In genomic region chr12:71687172-71687571, GRCh38 we compare ENCODE assay signal across 8 cellular contexts. TPM values are rescaled to one million over a fixed set of nuclear protein-coding genes. Genes with fewer than 3 reads are reported as not detected.
A peak's percentile ranks its signal among the peaks of the same experiment; 100 is the strongest.
DNase-seq lines count a peak whose midpoint lies in the region; ATAC-seq and TF ChIP-seq lines count a peak whose summit lies in the region.
"Not testable (repeated sequence)": the region's sequence is repeated elsewhere in the genome, so short reads cannot be mapped to it uniquely, and the experiment has no call there.

No MANE protein-coding gene starts in this region.

- H3K4me1 Mint-ChIP-seq in activated naive CD4-positive, alpha-beta T cell treated with anti-CD3 and anti-CD28 coated beads, Interleukin-2, amount 10 ng/mL, durations not matched to agents 7 days and 5 days: peaks cover 48% of the 10 kb centered on the region
- H3K4me1 Mint-ChIP-seq in effector memory CD8-positive, alpha-beta T cell (ENCODE audit: low read depth in 2 of 2): peaks cover 5 to 16% of the 10 kb centered on the region in 2 donors
- peaks cover 22 to 33% of the 10 kb centered on the region in 2 donors for H3K4me1 Mint-ChIP-seq in natural killer cell
- H3K4me1 Mint-ChIP-seq in stimulated activated naive B cell treated with anti-CD40 and anti-IgM and Interleukin-4, amounts not matched to agents 10 μg/mL and 1 μg/mL and 100 μg/mL, for 72 hours: peaks cover 16 to 30% of the 10 kb centered on the region in 2 donors

- H3K36me3 Mint-ChIP-seq in activated naive CD4-positive, alpha-beta T cell treated with anti-CD3 and anti-CD28 coated beads, Interleukin-2, amount 10 ng/mL, durations not matched to agents 7 days and 5 days; natural killer cell; stimulated activated naive B cell treated with anti-CD40 and anti-IgM and Interleukin-4, amounts not matched to agents 10 μg/mL and 1 μg/mL and 100 μg/mL, for 72 hours: not testable (repeated sequence)
- H3K36me3 Mint-ChIP-seq in effector memory CD8-positive, alpha-beta T cell (ENCODE audit: insufficient read depth): peaks cover 13% of the 10 kb centered on the region

- not testable (repeated sequence) for H3K36me3 ChIP-seq in HAP-1 (replicated peaks); hepatocyte (replicated peaks; ENCODE audit: insufficient read depth, low read depth)

- DNase-seq in AG04450 (ENCODE audit: low read depth, low spot score); HAP-1 (ENCODE audit: low spot score in 2 of 2); RWPE1 (ENCODE audit: low spot score); activated naive CD4-positive, alpha-beta T cell treated with anti-CD3 and anti-CD28 coated beads, Interleukin-2, amount 10 ng/mL, durations not matched to agents 7 days and 5 days; effector memory CD8-positive, alpha-beta T cell; hepatocyte (ENCODE audit: low spot score); natural killer cell; stimulated activated naive B cell treated with anti-CD40 and anti-IgM and Interleukin-4, amounts not matched to agents 10 μg/mL and 1 μg/mL and 100 μg/mL, for 72 hours: not testable (repeated sequence)

- ATAC-seq in effector memory CD8-positive, alpha-beta T cell (replicated peaks); natural killer cell; stimulated activated naive B cell treated with anti-CD40 and anti-IgM and Interleukin-4, amounts not matched to agents 10 μg/mL and 1 μg/mL and 100 μg/mL, for 72 hours (replicated peaks): not testable (repeated sequence)

- H3K9me3 Mint-ChIP-seq in activated naive CD4-positive, alpha-beta T cell treated with anti-CD3 and anti-CD28 coated beads, Interleukin-2, amount 10 ng/mL, durations not matched to agents 7 days and 5 days; effector memory CD8-positive, alpha-beta T cell; natural killer cell; stimulated activated naive B cell treated with anti-CD40 and anti-IgM and Interleukin-4, amounts not matched to agents 10 μg/mL and 1 μg/mL and 100 μg/mL, for 72 hours: not testable (repeated sequence)

- intact Hi-C loops in natural killer cell (cut with micrococcal nuclease): loop anchor here (2.0 kb wide), 1 partner anchor 68 kb away; the partner anchor contains the start of gene RAB21

- POLR2A ChIA-PET in AG04450 (lab: Yijun Ruan, JAX): interaction anchor here (0.7 kb wide), 1 partner anchor 23 kb away, joined by 3 read pairs; the partner anchor contains the start of genes THAP2 and ZFC3H1
- POLR2A ChIA-PET in RWPE1 (lab: Yijun Ruan, JAX; ENCODE audit: low non-redundant PET): interaction anchor here (1.9 to 2.6 kb wide), 2 partner anchors 23 to 67 kb away, joined by 7 to 19 read pairs; partner anchors contain the start of genes RAB21, THAP2 and ZFC3H1

- not testable (repeated sequence) for H3K9me2 ChIP-seq in hepatocyte (replicated peaks; ENCODE audit: insufficient read depth)

- WGBS in hepatocyte (ENCODE audit: low lambda C conversion rate, missing lambda C conversion rate): 84% methylated on average over 11 of the region's 11 CpGs

- TF ChIP-seq CTCF in AG04450 (IDR thresholded peaks at IDR 0.05; ENCODE audit: low read depth, low read length); RWPE1 (conservative IDR thresholded peaks at IDR 0.05; ENCODE audit: low read depth); hepatocyte (IDR thresholded peaks at IDR 0.05; ENCODE audit: poor library complexity); natural killer cell (IDR thresholded peaks at IDR 0.05): not testable (repeated sequence)

- H3K4me3 ChIP-seq in AG04450 (ENCODE audit: low read depth, low read length): peak overlapping the region; percentile 84
- peak overlapping the region; percentile 53 for H3K4me3 ChIP-seq in HAP-1
- H3K4me3 ChIP-seq in hepatocyte: peak overlapping the region; percentile 50

- H3K4me1 ChIP-seq in HAP-1: peaks cover 11% of the 10 kb centered on the region; the same call in 1 of the 2 replicates
- peaks cover 14% of the 10 kb centered on the region for H3K4me1 ChIP-seq in hepatocyte (ENCODE audit: insufficient read depth)

- H3K27ac Mint-ChIP-seq in activated naive CD4-positive, alpha-beta T cell treated with anti-CD3 and anti-CD28 coated beads, Interleukin-2, amount 10 ng/mL, durations not matched to agents 7 days and 5 days: peak overlapping the region; percentile 36
- peak overlapping the region in 1 of 2 donors; percentile 95 for H3K27ac Mint-ChIP-seq in effector memory CD8-positive, alpha-beta T cell
- H3K27ac Mint-ChIP-seq in natural killer cell: peak overlapping the region; percentile 94 to 96
- peak overlapping the region; percentile 71 for H3K27ac Mint-ChIP-seq in stimulated activated naive B cell treated with anti-CD40 and anti-IgM and Interleukin-4, amounts not matched to agents 10 μg/mL and 1 μg/mL and 100 μg/mL, for 72 hours

- not testable (repeated sequence) for H3K9me3 ChIP-seq in AG04450 (ENCODE audit: control insufficient read depth, insufficient read depth, low read length); HAP-1; hepatocyte (ENCODE audit: low read depth)

- in situ Hi-C loops in HAP-1 (cut with MboI; ENCODE audit: low sequenced_read_pairs): not testable (repeated sequence)

- not testable (repeated sequence) for H3K27me3 ChIP-seq in AG04450 (ENCODE audit: control insufficient read depth, insufficient read depth, low read length); HAP-1 (ENCODE audit: low read depth); hepatocyte

- not testable (repeated sequence) for H4K20me1 ChIP-seq in hepatocyte (ENCODE audit: insufficient read depth, poor library complexity, severe bottlenecking)

- H3K27ac ChIP-seq in AG04450 (ENCODE audit: low read depth, low read length): not testable (repeated sequence)
- peak overlapping the region; percentile 52 for H3K27ac ChIP-seq in RWPE1
- H3K27ac ChIP-seq in hepatocyte: peak overlapping the region; percentile 82

- H3K27me3 Mint-ChIP-seq in activated naive CD4-positive, alpha-beta T cell treated with anti-CD3 and anti-CD28 coated beads, Interleukin-2, amount 10 ng/mL, durations not matched to agents 7 days and 5 days; effector memory CD8-positive, alpha-beta T cell; natural killer cell (ENCODE audit: low read depth in 2 of 2); stimulated activated naive B cell treated with anti-CD40 and anti-IgM and Interleukin-4, amounts not matched to agents 10 μg/mL and 1 μg/mL and 100 μg/mL, for 72 hours: not testable (repeated sequence)

- peaks cover 22% of the 10 kb centered on the region for H3K79me2 ChIP-seq in hepatocyte

- peak overlapping the region; percentile 83 for H2AFZ ChIP-seq in hepatocyte

- H3K4me2 ChIP-seq in hepatocyte: peak overlapping the region; percentile 85

- H3K4me3 Mint-ChIP-seq in activated naive CD4-positive, alpha-beta T cell treated with anti-CD3 and anti-CD28 coated beads, Interleukin-2, amount 10 ng/mL, durations not matched to agents 7 days and 5 days: peak overlapping the region; percentile 53
- H3K4me3 Mint-ChIP-seq in effector memory CD8-positive, alpha-beta T cell: peak overlapping the region; percentile 93 to 95
- peak overlapping the region; percentile 38 for H3K4me3 Mint-ChIP-seq in natural killer cell
- H3K4me3 Mint-ChIP-seq in stimulated activated naive B cell treated with anti-CD40 and anti-IgM and Interleukin-4, amounts not matched to agents 10 μg/mL and 1 μg/mL and 100 μg/mL, for 72 hours: peak overlapping the region; percentile 84 to 87

- CTCF ChIA-PET in AG04450 (lab: Charles Lee) (interaction anchor here (1.3 to 3.8 kb wide), 5 partner anchors 19 to 67 kb away, joined by 3 to 26 read pairs (median 5); partner anchors contain the start of genes RAB21, THAP2 and ZFC3H1), RWPE1 (lab: Yijun Ruan, JAX) (interaction anchor here (0.6 to 2.9 kb wide), 3 partner anchors 22 to 65 kb away, joined by 3 to 21 read pairs (median 6); no protein-coding TSS in a partner anchor)
- CTCF ChIA-PET in activated naive CD4-positive, alpha-beta T cell treated with anti-CD3 and anti-CD28 coated beads, Interleukin-2, amount 10 ng/mL, durations not matched to agents 7 days and 5 days (lab: Charles Lee): interaction anchor here (0.7 to 5.4 kb wide), 5 partner anchors 10 to 60 kb away, joined by 3 to 27 read pairs (median 5); partner anchors contain the start of genes THAP2 and ZFC3H1

RNA-seq across cellular contexts. Expression of gene TMEM19, which starts 1.3 kb away (rescaled TPM):
- polyA plus RNA-seq in AG04450 (2011; rRNA removed) (18.8 and 23.3 TPM in 2 replicates), hepatocyte (19.4 and 24.1 TPM in 2 replicates)
- 19.4 and 30.7 TPM in 2 replicates for polyA minus RNA-seq in AG04450 (2011; rRNA and poly(A)+ RNA removed)
- total RNA-seq in hepatocyte (24.8 and 28.2 TPM in 2 replicates), natural killer cell (10 to 100 TPM; 13.8 to 24.6 (median 18.9) TPM)

RNA-seq across cellular contexts. Expression of gene THAP2, which starts 23.1 kb away (rescaled TPM):
- polyA plus RNA-seq in AG04450 (2011; rRNA removed) (3.3 and 6.1 TPM in 2 replicates), hepatocyte (6.1 and 6.9 TPM in 2 replicates)
- 1.6 and 2.6 TPM in 2 replicates for polyA minus RNA-seq in AG04450 (2011; rRNA and poly(A)+ RNA removed)
- total RNA-seq in hepatocyte (6.1 and 7.0 TPM in 2 replicates), natural killer cell (10 to 100 TPM; 17.2 to 34.2 (median 31.1) TPM)

RNA-seq across cellular contexts. Expression of gene ZFC3H1, which starts 23.5 kb away (rescaled TPM):
- polyA plus RNA-seq in AG04450 (2011; rRNA removed) (38.4 and 55.5 TPM in 2 replicates), hepatocyte (28.0 and 45.5 TPM in 2 replicates)
- 20.5 and 46.7 TPM in 2 replicates for polyA minus RNA-seq in AG04450 (2011; rRNA and poly(A)+ RNA removed)
- total RNA-seq in hepatocyte (46.4 and 48.6 TPM in 2 replicates), natural killer cell (100 to 1,000 TPM; 158 to 164 (median 164) TPM)

Comparison
In these comparisons a context has a peak if more than half of its experiments do, and no peak if none do; other contexts are left out.
1. H3K4me3 Mint-ChIP-seq: peak in every context shown above with its lines; median percentile 94 in effector memory CD8-positive, alpha-beta T cell; 86 in stimulated activated naive B cell treated with anti-CD40 and anti-IgM and Interleukin-4, amounts not matched to agents 10 μg/mL and 1 μg/mL and 100 μg/mL, for 72 hours; 53 in activated naive CD4-positive, alpha-beta T cell treated with anti-CD3 and anti-CD28 coated beads, Interleukin-2, amount 10 ng/mL, durations not matched to agents 7 days and 5 days; 38 in natural killer cell.